22 cellular contexts compared by ENCODE assay signal in the genomic region with DNA sequence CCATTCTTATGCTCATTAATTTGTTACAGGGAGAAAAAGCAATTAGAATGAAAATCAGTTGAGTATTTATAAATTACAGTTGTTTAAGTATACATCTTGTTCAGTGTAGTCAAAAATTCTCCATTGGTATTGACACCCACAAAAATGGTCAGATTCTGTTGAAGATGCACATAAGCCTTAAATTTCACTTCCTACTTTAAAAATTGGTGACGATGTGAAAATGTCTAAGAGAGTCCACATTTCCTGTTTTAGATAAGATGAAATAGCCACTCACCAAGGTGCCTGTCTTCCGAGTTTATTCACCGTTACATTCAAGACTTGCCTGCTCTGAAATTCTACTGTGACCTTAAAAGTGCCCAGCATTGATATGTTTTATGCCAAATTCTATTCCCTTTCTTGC.
DNase-seq lines count a peak whose midpoint lies in the region; ATAC-seq and TF ChIP-seq lines count a peak whose summit lies in the region.
"Had no signal": no experiment of that assay in that cellular context is flagged by ENCODE, and none has a peak within 500 bp of the region (broad histone marks: within the 10 kb centered on the region; RNA-seq: fewer than 3 reads in every experiment).

No MANE protein-coding gene starts in this region.

- no peak for TF ChIP-seq CTCF in activated B cell treated with CpG ODN at 0.5 μM for 24 hours (IDR thresholded peaks at IDR 0.05)
- TF ChIP-seq CTCF in osteocyte (IDR thresholded peaks at IDR 0.05), result no peak

- H3K36me3 Mint-ChIP-seq in activated B cell treated with CpG ODN at 0.5 μM for 24 hours (ENCODE audit: low read depth), result peaks cover 23% of the 10 kb centered on the region
- peaks cover 10% of the 10 kb centered on the region for H3K36me3 Mint-ChIP-seq in osteocyte (ENCODE audit: unreplicated experiment)

- POLR2A ChIA-PET in activated B cell treated with CpG ODN at 0.5 μM for 24 hours (lab: Charles Lee), result no interaction called here

- H3K4me1 Mint-ChIP-seq in activated B cell treated with CpG ODN at 0.5 μM for 24 hours (peaks cover 44% of the 10 kb centered on the region), osteocyte (ENCODE audit: unreplicated experiment) (peaks cover 40% of the 10 kb centered on the region)
- H3K4me1 Mint-ChIP-seq: nephron progenitor cell had no signal

- CTCF ChIA-PET in activated B cell treated with CpG ODN at 0.5 μM for 24 hours (lab: Charles Lee), result no interaction called here

- peak overlapping the region; percentile 64 for H3K4me3 Mint-ChIP-seq in activated B cell treated with CpG ODN at 0.5 μM for 24 hours
- no peak overlapping the region for H3K4me3 Mint-ChIP-seq in osteocyte (ENCODE audit: unreplicated experiment)
- H3K4me3 Mint-ChIP-seq: brain; nephron progenitor cell; stimulated activated naive CD8-positive, alpha-beta T cell treated with anti-CD3 and anti-CD28 coated beads, Interleukin-15, Interleukin-2, amounts not matched to agents 100 ng/mL and 50 ng/mL, for 24 hours had no signal

- ATAC-seq in HG03066 (IDR thresholded peaks at IDR 0.05; ENCODE audit: low read depth, unreplicated experiment) (peak; percentile 48), activated B cell treated with CpG ODN at 0.5 μM for 24 hours (ENCODE audit: low read depth) (peak; percentile 80), HG02642 (IDR thresholded peaks at IDR 0.05; ENCODE audit: poor library complexity, unreplicated experiment) (no peak)
- ATAC-seq: activated naive CD4-positive, alpha-beta T cell treated with anti-CD3 and anti-CD28 coated beads, Interleukin-2, amount 50 U/mL, for 72 hours; HCT116; heart left ventricle had no signal

- no peaks in the 10 kb centered on the region for H3K27me3 Mint-ChIP-seq in activated B cell treated with CpG ODN at 0.5 μM for 24 hours
- no peaks in the 10 kb centered on the region for H3K27me3 Mint-ChIP-seq in osteocyte (ENCODE audit: unreplicated experiment)
- H3K27me3 Mint-ChIP-seq: brain; stimulated activated naive CD8-positive, alpha-beta T cell treated with anti-CD3 and anti-CD28 coated beads, Interleukin-15, Interleukin-2, amounts not matched to agents 100 ng/mL and 50 ng/mL, for 24 hours had no signal

- H3K9me3 Mint-ChIP-seq in activated B cell treated with CpG ODN at 0.5 μM for 24 hours (peaks cover 2% of the 10 kb centered on the region), osteocyte (ENCODE audit: unreplicated experiment) (peaks cover 3% of the 10 kb centered on the region)
- H3K9me3 Mint-ChIP-seq: stimulated activated naive CD8-positive, alpha-beta T cell treated with anti-CD3 and anti-CD28 coated beads, Interleukin-15, Interleukin-2, amounts not matched to agents 100 ng/mL and 50 ng/mL, for 24 hours had no signal

- H3K27ac Mint-ChIP-seq in activated B cell treated with CpG ODN at 0.5 μM for 24 hours (peak overlapping the region; percentile 84), osteocyte (ENCODE audit: unreplicated experiment) (no peak overlapping the region)
- H3K27ac Mint-ChIP-seq: nephron progenitor cell; stimulated activated naive CD8-positive, alpha-beta T cell treated with anti-CD3 and anti-CD28 coated beads, Interleukin-15, Interleukin-2, amounts not matched to agents 100 ng/mL and 50 ng/mL, for 24 hours had no signal

- peak; percentile 3 to 54 for DNase-seq in NOMO-1 (lab: John Stamatoyannopoulos, UW; ENCODE audit: unreplicated experiment in 2 of 2)
- DNase-seq in NOMO-1 treated with dmso at 0.1 percent for 144 hours (lab: John Stamatoyannopoulos, UW; ENCODE audit: unreplicated experiment), result no peak
- DNase-seq in activated B cell treated with CpG ODN at 0.5 μM for 24 hours, result no peak
- no peak for DNase-seq in osteocyte (ENCODE audit: extremely low spot score, unreplicated experiment)
- DNase-seq in NCI-H69 (lab: John Stamatoyannopoulos, UW), result no peak
- DNase-seq in T1000 (lab: John Stamatoyannopoulos, UW), result no peak
- DNase-seq: 8988T; activated T-cell treated with anti-CD3 and anti-CD28 coated beads, Interleukin-2, amount 50 U/mL, for 1 hour; C1 segment of cervical spinal cord; dermis blood vessel endothelial cell; DMS53; heart left ventricle; mammary epithelial cell; NCI-H1694; nephron progenitor cell; upper lobe of left lung had no signal

- intact Hi-C loops in activated B cell treated with CpG ODN at 0.5 μM for 24 hours (cut with micrococcal nuclease), result loop anchor here (1.0 to 10.0 kb wide), 2 partner anchors 331 to 507 kb away; no protein-coding TSS in a partner anchor

Comparison
In these comparisons a context has a peak if more than half of its experiments do, and no peak if none do; other contexts are left out.
1. DNase-seq: peak in NOMO-1 (2 of 2); none in NOMO-1 treated with dmso at 0.1 percent for 144 hours (single experiment), activated B cell treated with CpG ODN at 0.5 μM for 24 hours (single experiment), osteocyte (single experiment), NCI-H69 (single experiment) and T1000 (single experiment).